Comparison of ENCODE assay signal across 8 cellular contexts in the genomic region with DNA sequence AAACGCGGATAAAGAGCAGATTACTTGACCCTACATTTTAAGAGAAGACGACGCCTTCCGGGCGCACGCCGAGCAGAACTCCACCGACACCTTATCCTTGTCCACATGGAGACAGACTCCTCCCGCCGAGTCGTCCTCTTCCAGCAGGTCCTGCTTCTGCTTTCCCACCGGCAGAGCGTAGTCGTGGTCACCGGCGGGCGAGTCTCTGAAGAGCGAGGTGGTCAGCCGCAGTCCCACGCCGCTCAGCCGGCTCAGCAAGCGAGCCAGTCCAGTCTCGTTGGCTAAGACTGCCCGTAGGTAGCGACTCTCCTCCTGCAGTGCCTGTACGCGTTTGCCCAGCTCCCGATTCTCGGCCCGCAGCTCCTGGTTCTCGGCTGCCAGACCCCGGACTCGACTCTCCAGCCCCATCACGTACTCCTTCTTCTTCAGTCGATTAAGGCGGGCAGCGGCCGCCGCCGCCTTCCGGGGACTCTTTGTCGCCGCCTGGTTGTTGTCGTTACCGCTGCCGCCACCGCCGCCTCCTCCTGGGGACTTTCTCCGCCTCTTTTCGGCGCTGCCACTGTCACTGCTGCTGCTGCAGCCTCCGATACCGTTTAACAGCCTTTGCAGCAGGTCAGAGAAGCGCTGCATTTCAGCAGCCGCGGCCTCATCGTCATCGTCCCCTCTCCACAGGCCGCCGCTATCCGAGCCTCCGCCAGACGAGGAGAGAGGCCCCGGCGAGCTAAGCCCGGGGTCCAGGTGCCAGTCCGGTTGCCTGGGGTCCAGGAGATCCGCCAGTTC. TPM values are rescaled to one million over a fixed set of nuclear protein-coding genes. Genes with fewer than 3 reads are reported as not detected.
DNase-seq lines count a peak whose midpoint lies in the region; ATAC-seq and TF ChIP-seq lines count a peak whose summit lies in the region.

No MANE protein-coding gene starts in this region.

- ATAC-seq in GM23338 (peak; percentile 57), upper lobe of left lung (ENCODE audit: low FRiP score in 2 of 2) (peak; percentile 83 to 88)
- peak; percentile 63 to 78 for ATAC-seq in activated naive CD4-positive, alpha-beta T cell treated with anti-CD3 and anti-CD28 coated beads, Interleukin-2, amount 50 U/mL, for 72 hours

- TF ChIP-seq POLR2A in upper lobe of left lung (IDR thresholded peaks at IDR 0.05): peak in 1 of 4 donors; percentile 39

- peak overlapping the region; percentile 89 for H2BK120ac ChIP-seq in trophoblast cell (ENCODE audit: insufficient read depth, low read length, poor library complexity)

- TF ChIP-seq CTCF in GM23338 (conservative IDR thresholded peaks at IDR 0.05; ENCODE audit: low read depth in 2 of 2) (peak; percentile 33 to 52; a peak in 3 of 4 replicates), SK-N-SH (IDR thresholded peaks at IDR 0.05) (peak; percentile 47), cardiac muscle cell (IDR thresholded peaks at IDR 0.05; ENCODE audit: low read depth, low read length) (peak; percentile 36), upper lobe of left lung (IDR thresholded peaks at IDR 0.05) (peak; percentile 35 to 75 (median 67))

- H3K27ac Mint-ChIP-seq in GM23338: peak overlapping the region; percentile 99
- peak overlapping the region; percentile 97 for H3K27ac Mint-ChIP-seq in activated naive CD4-positive, alpha-beta T cell treated with anti-CD3 and anti-CD28 coated beads, Interleukin-2, amount 50 U/mL, for 72 hours

- H3K79me1 ChIP-seq in trophoblast cell (ENCODE audit: low read length): peaks cover 11% of the 10 kb centered on the region

- H3K9me3 Mint-ChIP-seq in GM23338: no peaks in the 10 kb centered on the region
- H3K9me3 Mint-ChIP-seq in activated naive CD4-positive, alpha-beta T cell treated with anti-CD3 and anti-CD28 coated beads, Interleukin-2, amount 50 U/mL, for 72 hours: no peaks in the 10 kb centered on the region

- H3K4me1 ChIP-seq in GM23338 (ENCODE audit: insufficient read depth) (0 out of 2 replicates have a peak, but pooled peaks cover 3% of the 10 kb centered on the region), Karpas-422 (ENCODE audit: low read length) (peaks cover 47% of the 10 kb centered on the region), SK-N-SH (ENCODE audit: control insufficient read depth in 1 of 2, insufficient read depth in 2 of 2, low read depth in 1 of 2, low read length in 1 of 2) (peaks cover 14 to 27% of the 10 kb centered on the region in 2 experiments; a peak in 3 of 4 replicates), cardiac muscle cell (ENCODE audit: low read depth) (peaks cover 27% of the 10 kb centered on the region), trophoblast cell (ENCODE audit: control insufficient read depth in 1 of 2, insufficient read depth in 2 of 2, low read length in 2 of 2) (no peaks in the 10 kb centered on the region), upper lobe of left lung (peaks cover 30 to 44% (median 38%) of the 10 kb centered on the region in 4 donors)

- H3K4me2 ChIP-seq in GM23338 (peak overlapping the region; percentile 91), Karpas-422 (ENCODE audit: low read depth, low read length, poor library complexity, severe bottlenecking) (peak overlapping the region; percentile 89), SK-N-SH (peak overlapping the region; percentile 86), trophoblast cell (ENCODE audit: low read length) (peak overlapping the region; percentile 89)

- H2AK5ac ChIP-seq in trophoblast cell (ENCODE audit: low read length): peak overlapping the region; percentile 88

- H3K9me3 ChIP-seq in Karpas-422 (ENCODE audit: low read length) (no peaks in the 10 kb centered on the region), SK-N-SH (no peaks in the 10 kb centered on the region), cardiac muscle cell (ENCODE audit: low read depth) (no peaks in the 10 kb centered on the region), trophoblast cell (ENCODE audit: insufficient read depth, low read depth, low read length) (no peaks in the 10 kb centered on the region), upper lobe of left lung (no peaks in the 10 kb centered on the region)

- H4K12ac ChIP-seq in trophoblast cell (ENCODE audit: low read depth, low read length): peak overlapping the region; percentile 92

- H3F3A ChIP-seq in GM23338 (replicated peaks; ENCODE audit: low read depth): no peaks in the 10 kb centered on the region
- no peaks in the 10 kb centered on the region for H3F3A ChIP-seq in SK-N-SH (replicated peaks; ENCODE audit: insufficient read depth)

- peak overlapping the region; percentile 67 for H4K91ac ChIP-seq in trophoblast cell (ENCODE audit: low read depth, low read length)

- peak overlapping the region; percentile 93 for H3K14ac ChIP-seq in trophoblast cell (ENCODE audit: low read length)

- peak overlapping the region; percentile 67 for H4K8ac ChIP-seq in trophoblast cell (ENCODE audit: low read depth, low read length)

- peaks cover 48% of the 10 kb centered on the region for H3K36me3 Mint-ChIP-seq in GM23338 (ENCODE audit: low read depth)
- peaks cover 30 to 51% of the 10 kb centered on the region in 2 donors for H3K36me3 Mint-ChIP-seq in activated naive CD4-positive, alpha-beta T cell treated with anti-CD3 and anti-CD28 coated beads, Interleukin-2, amount 50 U/mL, for 72 hours

- H2AFZ ChIP-seq in GM23338 (no peak overlapping the region), Karpas-422 (ENCODE audit: low read length) (no peak overlapping the region), SK-N-SH (ENCODE audit: low read depth) (no peak overlapping the region), trophoblast cell (ENCODE audit: insufficient read depth, low read length, poor library complexity) (no peak overlapping the region)

- H3K4me3 ChIP-seq in GM23338: peak overlapping the region; percentile 74
- peak overlapping the region; percentile 75 for H3K4me3 ChIP-seq in Karpas-422 (ENCODE audit: low read length)
- peak overlapping the region; percentile 94 to 95 for H3K4me3 ChIP-seq in SK-N-SH (ENCODE audit: low read depth in 2 of 2, low read length in 1 of 2)
- peak overlapping the region; percentile 65 for H3K4me3 ChIP-seq in cardiac muscle cell
- H3K4me3 ChIP-seq in trophoblast cell (ENCODE audit: low read depth, low read length): peak overlapping the region; percentile 94
- H3K4me3 ChIP-seq in upper lobe of left lung: peak overlapping the region; percentile 55 to 95 (median 79)

- H3K23ac ChIP-seq in trophoblast cell (ENCODE audit: low read length): no peak overlapping the region

- H3K4me1 Mint-ChIP-seq in GM23338: peaks cover 25% of the 10 kb centered on the region

- peak overlapping the region; percentile 98 for H3K4ac ChIP-seq in trophoblast cell (ENCODE audit: low read depth, low read length)

- no peaks in the 10 kb centered on the region for H3K27me3 ChIP-seq in GM23338 (ENCODE audit: insufficient read depth)
- no peaks in the 10 kb centered on the region for H3K27me3 ChIP-seq in Karpas-422 (ENCODE audit: low read length)
- H3K27me3 ChIP-seq in SK-N-SH (ENCODE audit: insufficient read depth): no peaks in the 10 kb centered on the region
- H3K27me3 ChIP-seq in cardiac muscle cell: no peaks in the 10 kb centered on the region
- H3K27me3 ChIP-seq in trophoblast cell (ENCODE audit: insufficient read depth, low read length): no peaks in the 10 kb centered on the region
- no peaks in the 10 kb centered on the region for H3K27me3 ChIP-seq in upper lobe of left lung

- CTCF ChIA-PET in SK-N-SH (lab: Yijun Ruan, JAX): interaction anchor here (0.8 to 2.9 kb wide), 9 partner anchors 13 to 530 kb away, joined by 3 to 15 read pairs (median 4); a partner anchor contains a TSS

- POLR2A ChIA-PET in SK-N-SH (lab: Yijun Ruan, JAX): interaction anchor here (1.3 to 2.9 kb wide), 5 partner anchors 10 to 36 kb away, joined by 4 to 23 read pairs (median 14); a partner anchor contains a TSS

- peak overlapping the region; percentile 19 for H3K18ac ChIP-seq in trophoblast cell (ENCODE audit: low read length)

- peak overlapping the region; percentile 74 for H2BK5ac ChIP-seq in trophoblast cell (ENCODE audit: low read depth, low read length, poor library complexity)

- no peak for TF ChIP-seq RAD21 in SK-N-SH (IDR thresholded peaks at IDR 0.05; ENCODE audit: low read length)

- peak overlapping the region; percentile 10 for H2BK12ac ChIP-seq in trophoblast cell (ENCODE audit: low read length)

- H3K79me2 ChIP-seq in GM23338 (replicated peaks; ENCODE audit: insufficient read depth) (peaks cover 58% of the 10 kb centered on the region), Karpas-422 (ENCODE audit: low read length) (peaks cover 59% of the 10 kb centered on the region), SK-N-SH (ENCODE audit: insufficient read depth) (peaks cover 57% of the 10 kb centered on the region), trophoblast cell (ENCODE audit: control insufficient read depth, insufficient read depth, low read length, poor library complexity) (peaks cover 17% of the 10 kb centered on the region)

- no peaks in the 10 kb centered on the region for H3K9me2 ChIP-seq in GM23338 (ENCODE audit: insufficient read depth)
- H3K9me2 ChIP-seq in Karpas-422 (replicated peaks; ENCODE audit: insufficient read depth, low read length): no peaks in the 10 kb centered on the region
- H3K9me2 ChIP-seq in SK-N-SH: 0 out of 2 replicates have a peak, but pooled peaks cover 3% of the 10 kb centered on the region

- H3K9ac ChIP-seq in Karpas-422 (ENCODE audit: low read length) (peak overlapping the region; percentile 93), SK-N-SH (peak overlapping the region; percentile 99), trophoblast cell (ENCODE audit: low read length) (peak overlapping the region; percentile 98)

- peaks cover 13% of the 10 kb centered on the region for H3K27me3 Mint-ChIP-seq in GM23338 (ENCODE audit: insufficient read depth, low read depth, poor library complexity)

- WGBS in SK-N-SH (ENCODE audit: low lambda C conversion rate): 1% methylated on average over 45 of the region's 70 CpGs
- WGBS in trophoblast cell (ENCODE audit: extremely low coverage, insufficient coverage, insufficient read length): no CpG with 5 or more reads among the region's 70 CpGs
- WGBS in upper lobe of left lung, 2 donors: 1 to 2% methylated on average over 29 to 70 of the region's 70 CpGs

- H3K27ac ChIP-seq in GM23338 (ENCODE audit: low read depth) (peak overlapping the region; percentile 92), Karpas-422 (ENCODE audit: low read length) (peak overlapping the region; percentile 81), SK-N-SH (ENCODE audit: low read depth in 2 of 2, low read length in 1 of 2) (peak overlapping the region; percentile 92 to 95), cardiac muscle cell (peak overlapping the region; percentile 96), trophoblast cell (ENCODE audit: low read depth, low read length) (peak overlapping the region; percentile 92), upper lobe of left lung (peak overlapping the region; percentile 92 to 100 (median 97))

- H3K4me3 Mint-ChIP-seq in GM23338: peak overlapping the region; percentile 100

- H3K36me3 ChIP-seq in GM23338 (ENCODE audit: insufficient read depth) (peaks cover 17% of the 10 kb centered on the region; the same call in 1 of the 2 replicates), Karpas-422 (ENCODE audit: insufficient read depth, low read length) (peaks cover 47% of the 10 kb centered on the region), SK-N-SH (replicated peaks in 1 of 2; ENCODE audit: control insufficient read depth in 1 of 2, insufficient read depth in 2 of 2, low read length in 1 of 2) (peaks cover 45% of the 10 kb centered on the region in 2 experiments), cardiac muscle cell (peaks cover 23% of the 10 kb centered on the region), trophoblast cell (ENCODE audit: control insufficient read depth in 1 of 2, insufficient read depth in 2 of 2, low read length in 2 of 2) (no peaks in the 10 kb centered on the region), upper lobe of left lung (peaks cover 0 to 40% (median 3%) of the 10 kb centered on the region in 4 donors)

- TF ChIP-seq EP300 in SK-N-SH (IDR thresholded peaks at IDR 0.05; ENCODE audit: borderline replicate concordance in 1 of 2, low read depth in 1 of 2, low read length in 1 of 2) (no peak), upper lobe of left lung (IDR thresholded peaks at IDR 0.05) (no peak)

- H4K20me1 ChIP-seq in GM23338 (replicated peaks; ENCODE audit: insufficient read depth): peaks cover 26% of the 10 kb centered on the region
- H4K20me1 ChIP-seq in Karpas-422 (ENCODE audit: insufficient read depth, low read depth, low read length): peaks cover 52% of the 10 kb centered on the region
- peaks cover 52% of the 10 kb centered on the region for H4K20me1 ChIP-seq in SK-N-SH (ENCODE audit: insufficient read depth)

- DNase-seq in GM03348 (ENCODE audit: low spot score) (peak; percentile 70), GM23338 (ENCODE audit: low spot score) (peak; percentile 77), Karpas-422 (peak; percentile 96), SK-N-SH (peak; percentile 82), cardiac muscle cell (ENCODE audit: low read depth in 1 of 2, low spot score in 1 of 2) (peak; percentile 53 to 88), trophoblast cell (peak; percentile 71 to 80), upper lobe of left lung (peak; percentile 87 to 96)
- DNase-seq in activated naive CD4-positive, alpha-beta T cell treated with anti-CD3 and anti-CD28 coated beads, Interleukin-2, amount 50 U/mL, for 72 hours (ENCODE audit: low spot score in 2 of 2): peak; percentile 82 to 83

RNA-seq across cellular contexts. Expression of a gene that starts 1.0 kb away (rescaled TPM):
- 64.3 and 82.2 TPM in 2 replicates for total RNA-seq in GM23338 (2014; rRNA removed; shearing (Covaris generic))
- 32.3 and 34.8 TPM in 2 replicates for polyA plus RNA-seq in GM23338 (2016; fragmentation: Nextera tagmentation; extraction: Ambion mirVana)
- total RNA-seq in Karpas-422 (2014; rRNA removed; shearing (Covaris generic); ENCODE audit: low replicate concordance): 230 and 297 TPM in 2 replicates
- polyA plus RNA-seq in SK-N-SH (2012; rRNA removed): 50.5 and 62.1 TPM in 2 replicates
- 14.6 and 16.3 TPM in 2 replicates for polyA plus RNA-seq in SK-N-SH (2012; cell fraction: cytosol; rRNA removed)
- polyA plus RNA-seq in SK-N-SH (2012; cell fraction: nucleus; rRNA removed): 325 and 378 TPM in 2 replicates
- total RNA-seq in activated naive CD4-positive, alpha-beta T cell treated with anti-CD3 and anti-CD28 coated beads, Interleukin-2, amount 50 U/mL, for 72 hours: 10 to 100 TPM; 61.0 to 65.7 TPM
- total RNA-seq in cardiac muscle cell: 66.7 and 109 TPM in 2 replicates
- 61.7 and 74.3 TPM in 2 replicates for polyA plus RNA-seq in cardiac muscle cell
- 21.7 and 22.7 TPM in 2 replicates for polyA plus RNA-seq in trophoblast cell (2013)
- total RNA-seq in upper lobe of left lung: 100 to 1,000 TPM in 2 of 6 donors, 10 to 100 TPM in 4; 30.8 to 267 (median 66.6) TPM

RNA-seq across cellular contexts. Expression of a gene that starts 16.2 kb away (rescaled TPM):
- total RNA-seq in GM23338 (2014; rRNA removed; shearing (Covaris generic)): 24.7 and 29.5 TPM in 2 replicates
- polyA plus RNA-seq in GM23338 (2016; fragmentation: Nextera tagmentation; extraction: Ambion mirVana) (70.2 and 71.1 TPM in 2 replicates), SK-N-SH (2012; rRNA removed) (30.5 and 37.1 TPM in 2 replicates), cardiac muscle cell (39.9 and 42.9 TPM in 2 replicates)
- 29.3 and 77.2 TPM in 2 replicates for total RNA-seq in Karpas-422 (2014; rRNA removed; shearing (Covaris generic); ENCODE audit: low replicate concordance)
- polyA plus RNA-seq in SK-N-SH (2012; cell fraction: cytosol; rRNA removed): 48.4 and 70.0 TPM in 2 replicates
- 9.8 and 13.7 TPM in 2 replicates for polyA plus RNA-seq in SK-N-SH (2012; cell fraction: nucleus; rRNA removed)
- 10 to 100 TPM; 36.5 to 60.3 TPM for total RNA-seq in activated naive CD4-positive, alpha-beta T cell treated with anti-CD3 and anti-CD28 coated beads, Interleukin-2, amount 50 U/mL, for 72 hours
- total RNA-seq in cardiac muscle cell (12.9 and 13.1 TPM in 2 replicates), upper lobe of left lung (10 to 100 TPM in 5 of 6 donors, 1 to 10 TPM in 1; 7.4 to 27.0 (median 17.4) TPM)
- polyA plus RNA-seq in trophoblast cell (2013): 36.1 and 38.3 TPM in 2 replicates

RNA-seq across cellular contexts. Expression of a gene that starts 22.0 kb away (rescaled TPM):
- total RNA-seq in GM23338 (2014; rRNA removed; shearing (Covaris generic)): 0.31 TPM in 1 of 2 replicates, not detected in the other
- not detected in 2 replicates for polyA plus RNA-seq in GM23338 (2016; fragmentation: Nextera tagmentation; extraction: Ambion mirVana)
- 0.37 and 0.40 TPM in 2 replicates for total RNA-seq in Karpas-422 (2014; rRNA removed; shearing (Covaris generic); ENCODE audit: low replicate concordance)
- polyA plus RNA-seq in SK-N-SH (2012; rRNA removed): 3.9 and 4.1 TPM in 2 replicates
- 4.5 and 4.9 TPM in 2 replicates for polyA plus RNA-seq in SK-N-SH (2012; cell fraction: cytosol; rRNA removed)
- polyA plus RNA-seq in SK-N-SH (2012; cell fraction: nucleus; rRNA removed): 4.3 and 5.0 TPM in 2 replicates
- total RNA-seq in activated naive CD4-positive, alpha-beta T cell treated with anti-CD3 and anti-CD28 coated beads, Interleukin-2, amount 50 U/mL, for 72 hours: not detected
- 0.21 and 0.45 TPM in 2 replicates for total RNA-seq in cardiac muscle cell
- polyA plus RNA-seq in cardiac muscle cell: 1.1 TPM in 1 of 2 replicates, not detected in the other
- polyA plus RNA-seq in trophoblast cell (2013): 0.04 and 0.06 TPM in 2 replicates
- total RNA-seq in upper lobe of left lung: 10 to 100 TPM in 1 of 6 donors, 1 to 10 TPM in 4, under 1 TPM in 1; 0.46 to 14.7 (median 2.8) TPM

RNA-seq across cellular contexts. Expression of a gene that starts 35.6 kb away (rescaled TPM):
- 93.0 and 96.1 TPM in 2 replicates for total RNA-seq in GM23338 (2014; rRNA removed; shearing (Covaris generic))
- polyA plus RNA-seq in GM23338 (2016; fragmentation: Nextera tagmentation; extraction: Ambion mirVana) (169 and 176 TPM in 2 replicates), SK-N-SH (2012; rRNA removed) (27.7 and 45.0 TPM in 2 replicates), cardiac muscle cell (69.0 and 98.2 TPM in 2 replicates)
- total RNA-seq in Karpas-422 (2014; rRNA removed; shearing (Covaris generic); ENCODE audit: low replicate concordance): 92.1 and 188 TPM in 2 replicates
- polyA plus RNA-seq in SK-N-SH (2012; cell fraction: cytosol; rRNA removed): 53.6 and 68.2 TPM in 2 replicates
- 13.1 and 31.1 TPM in 2 replicates for polyA plus RNA-seq in SK-N-SH (2012; cell fraction: nucleus; rRNA removed)
- total RNA-seq in activated naive CD4-positive, alpha-beta T cell treated with anti-CD3 and anti-CD28 coated beads, Interleukin-2, amount 50 U/mL, for 72 hours: 100 to 1,000 TPM in 1 of 2 donors, 10 to 100 TPM in 1; 77.0 to 104 TPM
- total RNA-seq in cardiac muscle cell (39.5 and 68.1 TPM in 2 replicates), upper lobe of left lung (10 to 100 TPM; 19.3 to 72.6 (median 44.8) TPM)
- 29.4 and 31.2 TPM in 2 replicates for polyA plus RNA-seq in trophoblast cell (2013)

RNA-seq across cellular contexts. Expression of a gene that starts 36.8 kb away (rescaled TPM):
- 14.4 and 19.8 TPM in 2 replicates for total RNA-seq in GM23338 (2014; rRNA removed; shearing (Covaris generic))
- 13.0 and 21.5 TPM in 2 replicates for polyA plus RNA-seq in GM23338 (2016; fragmentation: Nextera tagmentation; extraction: Ambion mirVana)
- total RNA-seq in Karpas-422 (2014; rRNA removed; shearing (Covaris generic); ENCODE audit: low replicate concordance): 2.7 and 6.9 TPM in 2 replicates
- polyA plus RNA-seq in SK-N-SH (2012; rRNA removed): 0.21 and 0.31 TPM in 2 replicates
- 0.28 and 0.31 TPM in 2 replicates for polyA plus RNA-seq in SK-N-SH (2012; cell fraction: cytosol; rRNA removed)
- polyA plus RNA-seq in SK-N-SH (2012; cell fraction: nucleus; rRNA removed): 0.43 and 0.80 TPM in 2 replicates
- 1 to 10 TPM; 4.2 to 5.4 TPM for total RNA-seq in activated naive CD4-positive, alpha-beta T cell treated with anti-CD3 and anti-CD28 coated beads, Interleukin-2, amount 50 U/mL, for 72 hours
- total RNA-seq in cardiac muscle cell: 6.1 and 15.9 TPM in 2 replicates
- polyA plus RNA-seq in cardiac muscle cell: 3.5 and 6.9 TPM in 2 replicates
- 1.2 and 1.4 TPM in 2 replicates for polyA plus RNA-seq in trophoblast cell (2013)
- 10 to 100 TPM in 2 of 6 donors, 1 to 10 TPM in 4; 3.4 to 37.7 (median 9.1) TPM for total RNA-seq in upper lobe of left lung

Comparison
In these comparisons a context has a peak if more than half of its experiments do, and no peak if none do; other contexts are left out.
1. Peak in every context shown above with its lines: DNase-seq, ATAC-seq, H3K4me3 ChIP-seq and H3K27ac ChIP-seq.